Comparison of ENCODE assay signal across 2 cellular contexts in genomic region chr9:124419832-124420489, GRCh38.
TF ChIP-seq lines count a peak whose summit lies in the region.

No MANE protein-coding gene starts in this region.

TF ChIP-seq in HepG2, 621 proteins besides CTCF, POLR2A, EP300 and RAD21:
- TF ChIP-seq GATAD2A (CRISPR knock-in tag; IDR thresholded peaks at IDR 0.05) (no peak), BHLHE40 (IDR thresholded peaks at IDR 0.05; ENCODE audit: low read length) (no peak), NBN (conservative IDR thresholded peaks at IDR 0.05) (no peak), RXRA (CRISPR knock-in tag; IDR thresholded peaks at IDR 0.05) (no peak), ZBTB49 (CRISPR knock-in tag; IDR thresholded peaks at IDR 0.05; ENCODE audit: borderline replicate concordance) (no peak), ZNF674 (CRISPR knock-in tag; IDR thresholded peaks at IDR 0.05; ENCODE audit: low read depth) (no peak), ZNF629 (CRISPR knock-in tag; conservative IDR thresholded peaks at IDR 0.05) (peak; percentile 85), ZNF768 (CRISPR knock-in tag; IDR thresholded peaks at IDR 0.05) (peak; percentile 73; the same call in 1 of the 2 replicates)
- TF ChIP-seq, protein P1, sequence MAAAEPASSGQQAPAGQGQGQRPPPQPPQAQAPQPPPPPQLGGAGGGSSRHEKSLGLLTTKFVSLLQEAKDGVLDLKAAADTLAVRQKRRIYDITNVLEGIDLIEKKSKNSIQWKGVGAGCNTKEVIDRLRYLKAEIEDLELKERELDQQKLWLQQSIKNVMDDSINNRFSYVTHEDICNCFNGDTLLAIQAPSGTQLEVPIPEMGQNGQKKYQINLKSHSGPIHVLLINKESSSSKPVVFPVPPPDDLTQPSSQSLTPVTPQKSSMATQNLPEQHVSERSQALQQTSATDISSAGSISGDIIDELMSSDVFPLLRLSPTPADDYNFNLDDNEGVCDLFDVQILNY (CRISPR knock-in tag; conservative IDR thresholded peaks at IDR 0.05): no peak

TF ChIP-seq in WTC11, 78 proteins besides CTCF, POLR2A, EP300 and RAD21:
- TF ChIP-seq FOXP4 (CRISPR knock-in tag; IDR thresholded peaks at IDR 0.05): no peak
- TF ChIP-seq, protein P2, sequence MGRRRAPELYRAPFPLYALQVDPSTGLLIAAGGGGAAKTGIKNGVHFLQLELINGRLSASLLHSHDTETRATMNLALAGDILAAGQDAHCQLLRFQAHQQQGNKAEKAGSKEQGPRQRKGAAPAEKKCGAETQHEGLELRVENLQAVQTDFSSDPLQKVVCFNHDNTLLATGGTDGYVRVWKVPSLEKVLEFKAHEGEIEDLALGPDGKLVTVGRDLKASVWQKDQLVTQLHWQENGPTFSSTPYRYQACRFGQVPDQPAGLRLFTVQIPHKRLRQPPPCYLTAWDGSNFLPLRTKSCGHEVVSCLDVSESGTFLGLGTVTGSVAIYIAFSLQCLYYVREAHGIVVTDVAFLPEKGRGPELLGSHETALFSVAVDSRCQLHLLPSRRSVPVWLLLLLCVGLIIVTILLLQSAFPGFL (CRISPR knock-in tag; IDR thresholded peaks at IDR 0.05; ENCODE audit: borderline replicate concordance): no peak
- no peak for TF ChIP-seq NFE2L1 (CRISPR knock-in tag; IDR thresholded peaks at IDR 0.05)
- TF ChIP-seq, protein P3, sequence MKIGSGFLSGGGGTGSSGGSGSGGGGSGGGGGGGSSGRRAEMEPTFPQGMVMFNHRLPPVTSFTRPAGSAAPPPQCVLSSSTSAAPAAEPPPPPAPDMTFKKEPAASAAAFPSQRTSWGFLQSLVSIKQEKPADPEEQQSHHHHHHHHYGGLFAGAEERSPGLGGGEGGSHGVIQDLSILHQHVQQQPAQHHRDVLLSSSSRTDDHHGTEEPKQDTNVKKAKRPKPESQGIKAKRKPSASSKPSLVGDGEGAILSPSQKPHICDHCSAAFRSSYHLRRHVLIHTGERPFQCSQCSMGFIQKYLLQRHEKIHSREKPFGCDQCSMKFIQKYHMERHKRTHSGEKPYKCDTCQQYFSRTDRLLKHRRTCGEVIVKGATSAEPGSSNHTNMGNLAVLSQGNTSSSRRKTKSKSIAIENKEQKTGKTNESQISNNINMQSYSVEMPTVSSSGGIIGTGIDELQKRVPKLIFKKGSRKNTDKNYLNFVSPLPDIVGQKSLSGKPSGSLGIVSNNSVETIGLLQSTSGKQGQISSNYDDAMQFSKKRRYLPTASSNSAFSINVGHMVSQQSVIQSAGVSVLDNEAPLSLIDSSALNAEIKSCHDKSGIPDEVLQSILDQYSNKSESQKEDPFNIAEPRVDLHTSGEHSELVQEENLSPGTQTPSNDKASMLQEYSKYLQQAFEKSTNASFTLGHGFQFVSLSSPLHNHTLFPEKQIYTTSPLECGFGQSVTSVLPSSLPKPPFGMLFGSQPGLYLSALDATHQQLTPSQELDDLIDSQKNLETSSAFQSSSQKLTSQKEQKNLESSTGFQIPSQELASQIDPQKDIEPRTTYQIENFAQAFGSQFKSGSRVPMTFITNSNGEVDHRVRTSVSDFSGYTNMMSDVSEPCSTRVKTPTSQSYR (CRISPR knock-in tag; IDR thresholded peaks at IDR 0.05): no peak
- no peak for TF ChIP-seq MAX (CRISPR knock-in tag; IDR thresholded peaks at IDR 0.05)
